ENCODE assay signal across 9 cellular contexts in genomic region chr17:51153210-51154072, GRCh38. TPM values are rescaled to one million over a fixed set of nuclear protein-coding genes. Genes with fewer than 3 reads are reported as not detected.
A peak's percentile ranks its signal among the peaks of the same experiment; 100 is the strongest.
DNase-seq lines count a peak whose midpoint lies in the region; ATAC-seq, FAIRE-seq and TF ChIP-seq lines count a peak whose summit lies in the region.
"Had no signal": no experiment of that assay in that cellular context is flagged by ENCODE, and none has a peak within 500 bp of the region (broad histone marks: within the 10 kb centered on the region; RNA-seq: fewer than 3 reads in every experiment).

Gene NME1 (plus strand): TSS chr17:51153559. CDS start chr17:51155655, 2,096 bp downstream.

- intact Hi-C loops in activated B cell treated with CpG ODN at 0.5 μM for 24 hours (cut with micrococcal nuclease), result loop anchor here (1.0 to 2.0 kb wide), 9 partner anchors 13 to 606 kb away; partner anchors contain the start of genes ANKRD40, MBTD1, NME2 and SPATA20

- H3K36me3 Mint-ChIP-seq in activated B cell treated with CpG ODN at 0.5 μM for 24 hours (ENCODE audit: low read depth), result peaks cover 28% of the 10 kb centered on the region
- no peaks in the 10 kb centered on the region for H3K36me3 Mint-ChIP-seq in central memory CD8-positive, alpha-beta T cell (ENCODE audit: insufficient read depth)

- H3K27me3 Mint-ChIP-seq in activated B cell treated with CpG ODN at 0.5 μM for 24 hours, result no peaks in the 10 kb centered on the region
- H3K27me3 Mint-ChIP-seq in central memory CD8-positive, alpha-beta T cell, result no peaks in the 10 kb centered on the region
- H3K27me3 Mint-ChIP-seq: stimulated activated naive CD8-positive, alpha-beta T cell treated with anti-CD3 and anti-CD28 coated beads, Interleukin-15, Interleukin-2, amounts not matched to agents 100 ng/mL and 50 ng/mL, for 24 hours had no signal

- H3K4me3 ChIP-seq in AG10803 (ENCODE audit: low read length), result peak within 1 kb of the TSS; percentile 96

- no peak within 1 kb of the TSS for H3K27ac Mint-ChIP-seq in activated B cell treated with CpG ODN at 0.5 μM for 24 hours
- H3K27ac Mint-ChIP-seq in central memory CD8-positive, alpha-beta T cell (ENCODE audit: low read depth), result no peak within 1 kb of the TSS
- H3K27ac Mint-ChIP-seq: stimulated activated naive CD8-positive, alpha-beta T cell treated with anti-CD3 and anti-CD28 coated beads, Interleukin-15, Interleukin-2, amounts not matched to agents 100 ng/mL and 50 ng/mL, for 24 hours had no signal

- POLR2A ChIA-PET in activated B cell treated with CpG ODN at 0.5 μM for 24 hours (lab: Charles Lee), result interaction anchor here (0.6 to 3.9 kb wide), 13 partner anchors 9 to 287 kb away, joined by 3 to 51 read pairs (median 5); partner anchors contain the start of genes NME2, SPAG9 and TOB1

- in situ Hi-C loops in GM18951 (cut with MboI; ENCODE audit: low sequenced_read_pairs, unreplicated experiment), result no loop called here

- peaks cover 7% of the 10 kb centered on the region for H3K4me1 Mint-ChIP-seq in activated B cell treated with CpG ODN at 0.5 μM for 24 hours
- H3K4me1 Mint-ChIP-seq in central memory CD8-positive, alpha-beta T cell, result no peaks in the 10 kb centered on the region

- CTCF ChIA-PET in activated B cell treated with CpG ODN at 0.5 μM for 24 hours (lab: Charles Lee), result interaction anchor here (0.7 to 5.7 kb wide), 20 partner anchors 12 to 301 kb away, joined by 3 to 86 read pairs (median 4); partner anchors contain the start of genes NME2, SPAG9 and TOB1

- FAIRE-seq in islet of Langerhans (lab: Jason Lieb, UNC), result peak; percentile 92

- peak; percentile 74 for TF ChIP-seq POLR2A in GM18951 (IDR thresholded peaks at IDR 0.05; ENCODE audit: extremely low read depth, insufficient read depth, insufficient read length)

- H3K4me3 Mint-ChIP-seq in activated B cell treated with CpG ODN at 0.5 μM for 24 hours, result no peak within 1 kb of the TSS
- H3K4me3 Mint-ChIP-seq in central memory CD8-positive, alpha-beta T cell, result no peak within 1 kb of the TSS
- H3K4me3 Mint-ChIP-seq: stimulated activated naive CD8-positive, alpha-beta T cell treated with anti-CD3 and anti-CD28 coated beads, Interleukin-15, Interleukin-2, amounts not matched to agents 100 ng/mL and 50 ng/mL, for 24 hours had no signal

- peak; percentile 100 for DNase-seq in AG10803 (ENCODE audit: low read depth)
- peak; percentile 97 for DNase-seq in NCI-H226
- peak; percentile 99 for DNase-seq in activated B cell treated with CpG ODN at 0.5 μM for 24 hours
- DNase-seq in central memory CD8-positive, alpha-beta T cell (ENCODE audit: low spot score in 2 of 2), result peak; percentile 97
- DNase-seq in stimulated activated CD4-positive, alpha-beta T cell treated with anti-CD3 and anti-CD28 coated beads, Interleukin-12 subunit alpha, Interleukin-12 subunit beta, amount 100 ng/mL, for 4 hours, result peak; percentile 94

- peak; percentile 90 for TF ChIP-seq CTCF in AG10803 (conservative IDR thresholded peaks at IDR 0.05; ENCODE audit: low read length)
- TF ChIP-seq CTCF in activated B cell treated with CpG ODN at 0.5 μM for 24 hours (IDR thresholded peaks at IDR 0.05), result no peak

- no peaks in the 10 kb centered on the region for H3K9me3 Mint-ChIP-seq in activated B cell treated with CpG ODN at 0.5 μM for 24 hours
- H3K9me3 Mint-ChIP-seq in central memory CD8-positive, alpha-beta T cell, result no peaks in the 10 kb centered on the region
- H3K9me3 Mint-ChIP-seq: stimulated activated naive CD8-positive, alpha-beta T cell treated with anti-CD3 and anti-CD28 coated beads, Interleukin-15, Interleukin-2, amounts not matched to agents 100 ng/mL and 50 ng/mL, for 24 hours had no signal

- ATAC-seq in HG03196 (IDR thresholded peaks at IDR 0.05; ENCODE audit: unreplicated experiment) (peak; percentile 94), activated B cell treated with CpG ODN at 0.5 μM for 24 hours (ENCODE audit: low read depth) (peak; percentile 88)
- peak; percentile 99 for ATAC-seq in central memory CD8-positive, alpha-beta T cell (replicated peaks; ENCODE audit: extremely low read depth, poor library complexity, severe bottlenecking)

RNA-seq across cellular contexts. Expression of gene NME1, which starts in this region (rescaled TPM):
- 130 and 138 TPM in 2 replicates for total RNA-seq in activated B cell treated with CpG ODN at 0.5 μM for 24 hours

Comparison
In these comparisons a context has a peak if more than half of its experiments do, and no peak if none do; other contexts are left out.
1. Peak in every context shown above with its lines: DNase-seq, ATAC-seq and H3K4me3 ChIP-seq.